ENCODE assay signal across 24 cellular contexts in the genomic region with DNA sequence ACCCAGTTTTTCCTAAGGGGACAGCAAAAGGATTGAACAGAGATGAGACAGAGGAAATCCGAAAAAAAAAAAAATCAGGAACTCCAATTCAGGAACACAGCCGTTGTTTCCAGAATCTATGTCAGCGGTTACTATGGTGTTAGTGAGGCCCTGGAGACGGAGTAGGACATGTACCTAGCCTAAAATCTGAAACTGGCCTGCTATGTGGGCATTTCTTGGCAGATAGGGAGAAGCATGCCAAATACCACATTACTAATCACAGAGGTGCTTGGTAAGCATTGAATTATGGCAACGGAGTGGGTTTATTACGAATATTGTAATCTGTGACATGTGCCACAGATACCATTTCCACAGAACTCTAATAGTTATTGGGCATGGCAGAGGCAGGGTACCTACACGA.
DNase-seq lines count a peak whose midpoint lies in the region; ATAC-seq and TF ChIP-seq lines count a peak whose summit lies in the region.
"Had no signal": no experiment of that assay in that cellular context is flagged by ENCODE, and none has a peak within 500 bp of the region (broad histone marks: within the 10 kb centered on the region; RNA-seq: fewer than 3 reads in every experiment).

No MANE protein-coding gene starts in this region.

- H3K9me3 ChIP-seq in heart left ventricle = no peaks in the 10 kb centered on the region
- H3K9me3 ChIP-seq in right atrium auricular region = no peaks in the 10 kb centered on the region
- no peaks in the 10 kb centered on the region for H3K9me3 ChIP-seq in smooth muscle cell (replicated peaks; ENCODE audit: low read depth)
- no peaks in the 10 kb centered on the region for H3K9me3 ChIP-seq in vagina
- H3K9me3 ChIP-seq: BLaER1 had no signal

- no peak overlapping the region for H3K9ac ChIP-seq in smooth muscle cell (ENCODE audit: low read depth)
- H3K9ac ChIP-seq: BLaER1 had no signal

- peak in 1 of 5 donors; percentile 33 for DNase-seq in heart left ventricle
- no peak for DNase-seq in right atrium auricular region (ENCODE audit: low spot score)
- DNase-seq in NCI-H446 (lab: John Stamatoyannopoulos, UW) = peak; percentile 30 to 32
- DNase-seq in astrocyte of the hippocampus (ENCODE audit: low read depth, low spot score) = peak; percentile 1
- DNase-seq in smooth muscle cell (lab: John Stamatoyannopoulos, UW; ENCODE audit: unreplicated experiment) = no peak
- DNase-seq in effector CD4-positive, alpha-beta T cell = no peak
- DNase-seq in vagina (ENCODE audit: extremely low spot score in 2 of 2) = no peak
- DNase-seq: 8988T; CD4-positive, alpha-beta memory T cell; DMS53; H9; Kasumi-1; MM.1S; NCI-H1092 treated with DMSO at 0.1 percent for 48 hours; NCI-H146; NCI-H2029 treated with DMSO at 0.1 percent for 48 hours; NCI-H2171 treated with DMSO at 0.1 percent for 48 hours; NCI-H510A treated with DMSO at 0.1 percent for 48 hours; NCI-H774; PC-3; SJCRH30 had no signal

- TF ChIP-seq POLR2A in heart left ventricle (IDR thresholded peaks at IDR 0.05) (no peak), vagina (IDR thresholded peaks at IDR 0.05) (no peak)

- H3K4me3 ChIP-seq in heart left ventricle = no peak overlapping the region
- H3K4me3 ChIP-seq in right atrium auricular region = no peak overlapping the region
- no peak overlapping the region for H3K4me3 ChIP-seq in smooth muscle cell
- no peak overlapping the region for H3K4me3 ChIP-seq in vagina
- H3K4me3 ChIP-seq: BLaER1, SJCRH30 had no signal

- ATAC-seq in heart left ventricle (peak; percentile 45 to 66 (median 58)), HG03095 (IDR thresholded peaks at IDR 0.05; ENCODE audit: unreplicated experiment) (no peak)
- ATAC-seq: PC-3 had no signal

- 50 to 70% (median 55%) methylated on average over 7 of the region's 7 CpGs for WGBS in heart left ventricle, 4 donors
- 87% methylated on average over 7 of the region's 7 CpGs for WGBS in smooth muscle cell (ENCODE audit: low lambda C conversion rate)

- TF ChIP-seq CTCF in heart left ventricle (IDR thresholded peaks at IDR 0.05) = no peak
- TF ChIP-seq CTCF in right atrium auricular region (IDR thresholded peaks at IDR 0.05) = no peak
- no peak for TF ChIP-seq CTCF in smooth muscle cell (IDR thresholded peaks at IDR 0.05; ENCODE audit: borderline replicate concordance, insufficient read depth, poor library complexity, severe bottlenecking)
- TF ChIP-seq CTCF in vagina (IDR thresholded peaks at IDR 0.05) = no peak

- no peaks in the 10 kb centered on the region for H3K79me2 ChIP-seq in smooth muscle cell (ENCODE audit: low read depth)

- intact Hi-C loops in heart left ventricle (cut with DNase I) = no loop called here
- intact Hi-C loops in vagina (cut with DNase I) = loop anchor here (5.0 kb wide), 1 partner anchor 1768 kb away; no protein-coding TSS in a partner anchor

- H3K4me1 ChIP-seq in heart left ventricle (peaks cover 0 to 17% (median 0%) of the 10 kb centered on the region in 12 donors), right atrium auricular region (no peaks in the 10 kb centered on the region), smooth muscle cell (ENCODE audit: low read depth) (no peaks in the 10 kb centered on the region), vagina (no peaks in the 10 kb centered on the region)
- H3K4me1 ChIP-seq: BLaER1, SJCRH30 had no signal

- H3K36me3 ChIP-seq in heart left ventricle (no peaks in the 10 kb centered on the region), right atrium auricular region (no peaks in the 10 kb centered on the region), smooth muscle cell (ENCODE audit: low read depth) (no peaks in the 10 kb centered on the region), vagina (no peaks in the 10 kb centered on the region)
- H3K36me3 ChIP-seq: BLaER1, SJCRH30 had no signal

- H3K27me3 ChIP-seq in heart left ventricle (no peaks in the 10 kb centered on the region), right atrium auricular region (no peaks in the 10 kb centered on the region), smooth muscle cell (ENCODE audit: low read depth) (no peaks in the 10 kb centered on the region), vagina (no peaks in the 10 kb centered on the region)
- H3K27me3 ChIP-seq: BLaER1 had no signal

- H2AFZ ChIP-seq in smooth muscle cell (ENCODE audit: low read depth) = no peak overlapping the region

- H3K27ac ChIP-seq in heart left ventricle = peak overlapping the region in 1 of 12 donors; percentile 26
- no peak overlapping the region for H3K27ac ChIP-seq in right atrium auricular region
- peak overlapping the region; percentile 83 for H3K27ac ChIP-seq in smooth muscle cell (ENCODE audit: low read depth)
- no peak overlapping the region for H3K27ac ChIP-seq in vagina
- H3K27ac ChIP-seq: BLaER1, RWPE1, SJCRH30 had no signal

- no peaks in the 10 kb centered on the region for H3F3A ChIP-seq in smooth muscle cell (ENCODE audit: low read depth)

- H4K20me1 ChIP-seq in smooth muscle cell (ENCODE audit: low read depth) = no peaks in the 10 kb centered on the region
- H4K20me1 ChIP-seq: BLaER1 had no signal

- H3K4me2 ChIP-seq in smooth muscle cell = no peak overlapping the region
- H3K4me2 ChIP-seq: BLaER1 had no signal

Comparison
In these comparisons a context has a peak if more than half of its experiments do, and no peak if none do; other contexts are left out.
1. DNase-seq: peak in NCI-H446 (2 of 2) and astrocyte of the hippocampus (single experiment); none in right atrium auricular region (single experiment), smooth muscle cell (single experiment), effector CD4-positive, alpha-beta T cell (single experiment) and vagina (0 of 2).